Comparison of ENCODE assay signal across 15 cellular contexts in the genomic region with DNA sequence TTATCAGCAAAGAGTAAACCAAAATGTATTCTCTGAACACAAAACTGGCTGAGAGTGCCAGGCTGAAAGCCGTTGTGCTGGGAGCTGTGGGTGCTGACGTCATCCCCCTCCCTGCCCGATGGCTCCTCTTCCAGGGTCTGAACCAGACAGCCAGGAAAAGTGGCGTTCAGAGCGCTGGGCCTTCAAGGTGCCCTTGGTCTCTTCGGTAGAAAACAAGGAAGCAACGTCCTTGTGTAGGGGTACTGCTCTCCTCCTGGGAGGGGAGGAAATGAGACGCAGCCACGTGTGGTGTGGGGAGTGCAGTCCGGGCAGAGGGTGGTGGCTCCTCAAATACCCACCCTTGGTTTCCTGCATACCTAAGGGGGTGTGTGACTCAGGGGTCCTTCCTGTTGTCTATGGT.
DNase-seq lines count a peak whose midpoint lies in the region; ATAC-seq, FAIRE-seq and TF ChIP-seq lines count a peak whose summit lies in the region.
"Had no signal": no experiment of that assay in that cellular context is flagged by ENCODE, and none has a peak within 500 bp of the region (broad histone marks: within the 10 kb centered on the region; RNA-seq: fewer than 3 reads in every experiment).

No MANE protein-coding gene starts in this region.

- no peak overlapping the region for H3K27ac ChIP-seq in H1 (ENCODE audit: low read depth, low read length)
- no peak overlapping the region for H3K27ac ChIP-seq in prostate gland
- H3K27ac ChIP-seq: BLaER1, tibial artery had no signal

- H2AK5ac ChIP-seq in H1 (ENCODE audit: low read depth, low read length) = no peak overlapping the region

- H3K27me3 ChIP-seq in H1 (replicated peaks in 1 of 4; ENCODE audit: control insufficient read depth in 3 of 4, extremely low read depth in 1 of 4, insufficient read depth in 3 of 4, low read length in 3 of 4) (peaks cover 0 to 3% (median under 1%) of the 10 kb centered on the region in 4 experiments; a peak in 3 of 7 replicates), prostate gland (replicated peaks; ENCODE audit: insufficient read depth) (no peaks in the 10 kb centered on the region)
- H3K27me3 ChIP-seq: BLaER1 had no signal

- no peak for FAIRE-seq in H1 (lab: Jason Lieb, UNC)

- H3K4me2 ChIP-seq in H1 (ENCODE audit: insufficient read depth in 1 of 2, low read depth in 2 of 2, low read length in 2 of 2) = no peak overlapping the region
- H3K4me2 ChIP-seq: BLaER1 had no signal

- no peaks in the 10 kb centered on the region for H3K23me2 ChIP-seq in H1 (ENCODE audit: low read depth, low read length)

- H3K4me1 ChIP-seq in H1 (replicated peaks in 1 of 4; ENCODE audit: control insufficient read depth in 3 of 4, insufficient read depth in 4 of 4, low read length in 3 of 4) (peaks cover 0 to 2% (median under 1%) of the 10 kb centered on the region in 4 experiments; a peak in 4 of 7 replicates), prostate gland (replicated peaks) (no peaks in the 10 kb centered on the region)
- H3K4me1 ChIP-seq: tibial artery had no signal

- no peaks in the 10 kb centered on the region; the same call in 1 of the 2 replicates for H3K79me1 ChIP-seq in H1 (ENCODE audit: low read depth, low read length)

- no peak for TF ChIP-seq RAD21 in H1 (IDR thresholded peaks at IDR 0.05 in 1 of 2, conservative IDR thresholded peaks at IDR 0.05 in 1 of 2; ENCODE audit: low read depth in 2 of 2, low read length in 2 of 2)

- H4K8ac ChIP-seq in H1 (ENCODE audit: extremely low read depth, insufficient read depth, low read length) = no peak overlapping the region

- POLR2A ChIA-PET in H1 (lab: Charles Lee; ENCODE audit: partially characterized antibody) = no interaction called here

- no peak overlapping the region for H2BK20ac ChIP-seq in H1 (ENCODE audit: low read length)

- no peaks in the 10 kb centered on the region for H3K79me2 ChIP-seq in H1 (ENCODE audit: control insufficient read depth in 1 of 2, insufficient read depth in 2 of 2, low read length in 2 of 2)

- H3K4me3 ChIP-seq in H1 (ENCODE audit: extremely low read depth in 1 of 4, insufficient read depth in 2 of 4, low read depth in 3 of 4, low read length in 4 of 4) (no peak overlapping the region), prostate gland (no peak overlapping the region)
- H3K4me3 ChIP-seq: BLaER1, tibial artery had no signal

- WGBS in H1 (ENCODE audit: extremely low coverage in 1 of 2, insufficient coverage in 1 of 2, insufficient read length in 1 of 2, insufficient replicate concordance in 2 of 2, low coverage in 1 of 2, low lambda C conversion rate in 2 of 2, missing lambda C conversion rate in 1 of 2), 2 experiments = 87% methylated on average over 10 of the region's 10 CpGs; no CpG with 5 or more reads in 1 of the 2 experiments
- WGBS in prostate gland = 52% methylated on average over 10 of the region's 10 CpGs

- H3K4ac ChIP-seq in H1 (replicated peaks; ENCODE audit: insufficient read length, low read depth, low read length) = no peak overlapping the region

- no peak overlapping the region for H3K56ac ChIP-seq in H1 (replicated peaks; ENCODE audit: insufficient read length, low read depth, low read length)

- H4K5ac ChIP-seq in H1 (ENCODE audit: insufficient read length, low read depth, low read length) = no peak overlapping the region

- no peak overlapping the region for H2BK120ac ChIP-seq in H1 (replicated peaks; ENCODE audit: low read depth, low read length)

- no peaks in the 10 kb centered on the region for H4K20me1 ChIP-seq in H1 (replicated peaks in 1 of 2; ENCODE audit: control insufficient read depth in 1 of 2, insufficient read depth in 2 of 2, low read length in 2 of 2)
- H4K20me1 ChIP-seq: BLaER1 had no signal

- no peak for TF ChIP-seq EP300 in H1 (IDR thresholded peaks at IDR 0.05; ENCODE audit: borderline replicate concordance in 1 of 2, low read depth in 2 of 2, low read length in 2 of 2)

- no peak overlapping the region for H4K91ac ChIP-seq in H1 (replicated peaks; ENCODE audit: insufficient read length, low read length)

- TF ChIP-seq CTCF in H1 (IDR thresholded peaks at IDR 0.05; ENCODE audit: control extremely low read depth in 1 of 3, insufficient read depth in 1 of 3, low read depth in 1 of 3, low read length in 3 of 3) (no peak), prostate gland (IDR thresholded peaks at IDR 0.05) (no peak)

- ATAC-seq in left lobe of liver (no peak), HG02678 (IDR thresholded peaks at IDR 0.05; ENCODE audit: unreplicated experiment) (no peak), GM21576 (IDR thresholded peaks at IDR 0.05; ENCODE audit: unreplicated experiment) (no peak)
- ATAC-seq: WTC11 had no signal

- intact Hi-C loops in prostate gland (cut with DNase I) = no loop called here

- H3K23ac ChIP-seq in H1 (ENCODE audit: insufficient read length) = no peak overlapping the region

- no peaks in the 10 kb centered on the region for H3K36me3 ChIP-seq in H1 (ENCODE audit: control insufficient read depth in 2 of 4, insufficient read depth in 4 of 4, low read length in 3 of 4)
- H3K36me3 ChIP-seq in prostate gland = no peaks in the 10 kb centered on the region
- H3K36me3 ChIP-seq: BLaER1, tibial artery had no signal

- H3K18ac ChIP-seq in H1 (ENCODE audit: extremely low read depth, low read length) = no peak overlapping the region

- CTCF ChIA-PET in H1 (lab: Charles Lee; ENCODE audit: partially characterized antibody) = interaction anchor here (1.4 kb wide), 1 partner anchor 61 kb away, joined by 3 read pairs; no protein-coding TSS in a partner anchor

- H2BK15ac ChIP-seq in H1 (ENCODE audit: low read length) = peak overlapping the region; percentile 9; the same call in 1 of the 2 replicates

- DNase-seq in H4 (ENCODE audit: low spot score) (peak; percentile 75), NCI-H69 (lab: John Stamatoyannopoulos, UW) (peak; percentile 65), H1 (ENCODE audit: low read depth in 1 of 2, low spot score in 2 of 2) (no peak), prostate gland (ENCODE audit: low spot score) (peak; percentile 33), left lobe of liver (ENCODE audit: low spot score) (no peak), KG1 (lab: John Stamatoyannopoulos, UW) (no peak)
- DNase-seq: DMS 273 treated with DMSO at 0.1 percent for 48 hours; NCI-H1105; RPMI8226; stimulated activated CD4-positive, alpha-beta T cell treated with anti-CD3 and anti-CD28 coated beads, Interleukin-4, amount 100 ng/mL, for 24 hours had no signal

- H3K9me3 ChIP-seq in H1 (ENCODE audit: insufficient read depth in 2 of 2, low read depth in 1 of 2, low read length in 1 of 2) = no peaks in the 10 kb centered on the region
- H3K9me3 ChIP-seq in prostate gland = no peaks in the 10 kb centered on the region
- H3K9me3 ChIP-seq: tibial artery had no signal

- no peak overlapping the region for H2AFZ ChIP-seq in H1 (ENCODE audit: low read length)

- no peak overlapping the region for H3K9ac ChIP-seq in H1 (replicated peaks in 1 of 4; ENCODE audit: extremely low read depth in 1 of 4, low read depth in 3 of 4, low read length in 3 of 4)
- H3K9ac ChIP-seq: BLaER1 had no signal

- H2BK12ac ChIP-seq in H1 (ENCODE audit: low read depth, low read length) = no peak overlapping the region

- no peak for TF ChIP-seq POLR2A in H1 (IDR thresholded peaks at IDR 0.05; ENCODE audit: control extremely low read depth in 1 of 2, low read depth in 2 of 2, low read length in 2 of 2)
- no peak for TF ChIP-seq POLR2A in prostate gland (IDR thresholded peaks at IDR 0.05)

- H2BK5ac ChIP-seq in H1 (ENCODE audit: low read depth, low read length) = no peak overlapping the region

- H3K14ac ChIP-seq in H1 (ENCODE audit: insufficient read length) = no peak overlapping the region

TF ChIP-seq in H1, 55 proteins besides CTCF, POLR2A, EP300 and RAD21 (continues in another document):
- TF ChIP-seq BRCA1 (IDR thresholded peaks at IDR 0.05; ENCODE audit: low read depth, low read length) (no peak), SIRT6 (IDR thresholded peaks at IDR 0.05; ENCODE audit: low read length) (no peak), ZNF274 (IDR thresholded peaks at IDR 0.05; ENCODE audit: borderline replicate concordance, extremely low read depth, low read length) (no peak), BACH1 (IDR thresholded peaks at IDR 0.05; ENCODE audit: low read length) (no peak), KDM4A (IDR thresholded peaks at IDR 0.05; ENCODE audit: low read depth, low read length, severe bottlenecking) (no peak)
- TF ChIP-seq, protein P1, sequence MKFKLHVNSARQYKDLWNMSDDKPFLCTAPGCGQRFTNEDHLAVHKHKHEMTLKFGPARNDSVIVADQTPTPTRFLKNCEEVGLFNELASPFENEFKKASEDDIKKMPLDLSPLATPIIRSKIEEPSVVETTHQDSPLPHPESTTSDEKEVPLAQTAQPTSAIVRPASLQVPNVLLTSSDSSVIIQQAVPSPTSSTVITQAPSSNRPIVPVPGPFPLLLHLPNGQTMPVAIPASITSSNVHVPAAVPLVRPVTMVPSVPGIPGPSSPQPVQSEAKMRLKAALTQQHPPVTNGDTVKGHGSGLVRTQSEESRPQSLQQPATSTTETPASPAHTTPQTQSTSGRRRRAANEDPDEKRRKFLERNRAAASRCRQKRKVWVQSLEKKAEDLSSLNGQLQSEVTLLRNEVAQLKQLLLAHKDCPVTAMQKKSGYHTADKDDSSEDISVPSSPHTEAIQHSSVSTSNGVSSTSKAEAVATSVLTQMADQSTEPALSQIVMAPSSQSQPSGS (IDR thresholded peaks at IDR 0.05; ENCODE audit: low read length) = no peak
- TF ChIP-seq, protein P2, sequence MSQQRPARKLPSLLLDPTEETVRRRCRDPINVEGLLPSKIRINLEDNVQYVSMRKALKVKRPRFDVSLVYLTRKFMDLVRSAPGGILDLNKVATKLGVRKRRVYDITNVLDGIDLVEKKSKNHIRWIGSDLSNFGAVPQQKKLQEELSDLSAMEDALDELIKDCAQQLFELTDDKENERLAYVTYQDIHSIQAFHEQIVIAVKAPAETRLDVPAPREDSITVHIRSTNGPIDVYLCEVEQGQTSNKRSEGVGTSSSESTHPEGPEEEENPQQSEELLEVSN (IDR thresholded peaks at IDR 0.05) = no peak

Comparison
In these comparisons a context has a peak if more than half of its experiments do, and no peak if none do; other contexts are left out.
1. DNase-seq: peak in H4 (single experiment), NCI-H69 (single experiment) and prostate gland (single experiment); none in H1 (0 of 2), left lobe of liver (single experiment) and KG1 (single experiment).